Comparison of ENCODE assay signal across 15 cellular contexts in the genomic region with DNA sequence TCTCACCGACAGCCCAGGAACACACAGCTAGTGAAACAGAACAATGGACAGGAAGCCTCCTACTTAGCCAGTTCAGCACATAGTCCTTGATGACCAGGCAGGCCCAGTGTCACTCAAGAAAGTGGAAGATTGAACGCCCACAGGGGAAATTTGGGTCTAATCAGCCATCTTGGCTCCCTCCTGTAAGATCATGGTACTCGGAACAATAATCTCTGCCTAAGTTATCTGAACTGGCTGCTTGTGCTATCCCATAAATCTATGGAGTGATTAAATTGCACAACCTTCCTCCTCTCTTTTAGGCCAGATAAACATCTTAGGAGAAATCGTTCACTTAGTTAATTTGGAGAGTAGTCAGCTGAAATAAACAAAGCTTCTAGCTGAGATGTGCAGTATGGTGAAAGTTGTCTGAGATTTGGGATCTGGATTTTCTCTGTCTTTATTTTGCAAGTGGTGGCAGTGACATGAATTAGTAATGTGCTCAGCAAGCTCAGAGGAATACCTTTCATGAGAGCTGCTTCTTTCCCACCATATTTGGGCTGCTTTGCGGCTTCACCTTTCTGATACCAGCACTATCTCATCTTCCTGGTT.
DNase-seq lines count a peak whose midpoint lies in the region; ATAC-seq, FAIRE-seq and TF ChIP-seq lines count a peak whose summit lies in the region.
"Had no signal": no experiment of that assay in that cellular context is flagged by ENCODE, and none has a peak within 500 bp of the region (broad histone marks: within the 10 kb centered on the region; RNA-seq: fewer than 3 reads in every experiment).

No MANE protein-coding gene starts in this region.

- H3K27ac Mint-ChIP-seq in activated T-cell treated with anti-CD3 and anti-CD28 coated beads, Interleukin-2, amount 50 U/mL, for 24 hours = no peak overlapping the region
- H3K27ac Mint-ChIP-seq: stimulated activated naive B cell treated with anti-CD40 and anti-IgM and Interleukin-4, amounts not matched to agents 10 μg/mL and 1 μg/mL and 100 μg/mL, for 72 hours had no signal

- H3K36me3 ChIP-seq in gastroesophageal sphincter = no peaks in the 10 kb centered on the region
- H3K36me3 ChIP-seq in mucosa of descending colon (ENCODE audit: low read depth) = no peaks in the 10 kb centered on the region
- H3K36me3 ChIP-seq in thyroid gland = no peaks in the 10 kb centered on the region
- H3K36me3 ChIP-seq: BLaER1, pancreas had no signal

- FAIRE-seq in GM12892 (lab: Jason Lieb, UNC) = no peak
- FAIRE-seq: pancreas had no signal

- no peak for TF ChIP-seq POLR2A in gastroesophageal sphincter (IDR thresholded peaks at IDR 0.05)
- no peak for TF ChIP-seq POLR2A in thyroid gland (IDR thresholded peaks at IDR 0.05)
- no peak for TF ChIP-seq POLR2A in GM12892 (IDR thresholded peaks at IDR 0.05; ENCODE audit: low read depth, low read length)

- no peaks in the 10 kb centered on the region for H3K27me3 ChIP-seq in gastroesophageal sphincter
- no peaks in the 10 kb centered on the region for H3K27me3 ChIP-seq in thyroid gland
- H3K27me3 ChIP-seq: BLaER1, pancreas had no signal

- no peaks in the 10 kb centered on the region for H3K9me3 ChIP-seq in gastroesophageal sphincter
- no peaks in the 10 kb centered on the region for H3K9me3 ChIP-seq in mucosa of descending colon
- H3K9me3 ChIP-seq in thyroid gland = no peaks in the 10 kb centered on the region
- H3K9me3 ChIP-seq: BLaER1, pancreas had no signal

- peaks cover 6% of the 10 kb centered on the region for H3K27me3 Mint-ChIP-seq in activated T-cell treated with anti-CD3 and anti-CD28 coated beads, Interleukin-2, amount 50 U/mL, for 24 hours
- H3K27me3 Mint-ChIP-seq: stimulated activated naive B cell treated with anti-CD40 and anti-IgM and Interleukin-4, amounts not matched to agents 10 μg/mL and 1 μg/mL and 100 μg/mL, for 72 hours had no signal

- DNase-seq in amniotic epithelial cell (ENCODE audit: low read depth) (peak; percentile 97), mucosa of descending colon (no peak), thyroid gland (no peak), NCI-H82 (lab: John Stamatoyannopoulos, UW) (no peak), GM12892 (ENCODE audit: insufficient read length) (no peak)
- DNase-seq in activated T-cell treated with anti-CD3 and anti-CD28 coated beads, Interleukin-2, amount 50 U/mL, for 24 hours = no peak
- DNase-seq: activated CD4-positive, alpha-beta T cell treated with anti-CD3 and anti-CD28 coated beads for 48 hours; cerebellar nuclear complex; GOT3; stimulated activated CD4-positive, alpha-beta T cell treated with anti-CD3 and anti-CD28 coated beads, Interleukin-4, amount 100 ng/mL, for 24 hours; stimulated activated naive B cell treated with anti-CD40 and anti-IgM and Interleukin-4, amounts not matched to agents 10 μg/mL and 1 μg/mL and 100 μg/mL, for 72 hours had no signal

- no peaks in the 10 kb centered on the region for H3K9me3 Mint-ChIP-seq in activated T-cell treated with anti-CD3 and anti-CD28 coated beads, Interleukin-2, amount 50 U/mL, for 24 hours
- H3K9me3 Mint-ChIP-seq: stimulated activated naive B cell treated with anti-CD40 and anti-IgM and Interleukin-4, amounts not matched to agents 10 μg/mL and 1 μg/mL and 100 μg/mL, for 72 hours had no signal

- H3K4me3 Mint-ChIP-seq in activated T-cell treated with anti-CD3 and anti-CD28 coated beads, Interleukin-2, amount 50 U/mL, for 24 hours = no peak overlapping the region
- H3K4me3 Mint-ChIP-seq: stimulated activated naive B cell treated with anti-CD40 and anti-IgM and Interleukin-4, amounts not matched to agents 10 μg/mL and 1 μg/mL and 100 μg/mL, for 72 hours had no signal

- H3K4me3 ChIP-seq in gastroesophageal sphincter (no peak overlapping the region), mucosa of descending colon (no peak overlapping the region), thyroid gland (replicated peaks in 1 of 3) (no peak overlapping the region)
- H3K4me3 ChIP-seq: BLaER1, pancreas had no signal

- TF ChIP-seq CTCF in gastroesophageal sphincter (IDR thresholded peaks at IDR 0.05) (no peak), mucosa of descending colon (IDR thresholded peaks at IDR 0.05) (no peak), thyroid gland (IDR thresholded peaks at IDR 0.05) (no peak)

- no peaks in the 10 kb centered on the region for H3K36me3 Mint-ChIP-seq in activated T-cell treated with anti-CD3 and anti-CD28 coated beads, Interleukin-2, amount 50 U/mL, for 24 hours (ENCODE audit: low read depth)

- no peaks in the 10 kb centered on the region for H3K4me1 Mint-ChIP-seq in activated T-cell treated with anti-CD3 and anti-CD28 coated beads, Interleukin-2, amount 50 U/mL, for 24 hours (ENCODE audit: low read depth)

- H3K4me1 ChIP-seq in gastroesophageal sphincter = peaks cover 11 to 62% (median 16%) of the 10 kb centered on the region in 3 donors
- H3K4me1 ChIP-seq in mucosa of descending colon (ENCODE audit: low read depth) = no peaks in the 10 kb centered on the region
- peaks cover 8 to 17% of the 10 kb centered on the region in 2 donors for H3K4me1 ChIP-seq in thyroid gland
- H3K4me1 ChIP-seq: BLaER1, pancreas had no signal

- TF ChIP-seq EP300 in gastroesophageal sphincter (IDR thresholded peaks at IDR 0.05) = no peak

- peak overlapping the region; percentile 82 to 87 (median 84) for H3K27ac ChIP-seq in gastroesophageal sphincter
- H3K27ac ChIP-seq in thyroid gland = peak overlapping the region in 2 of 3 donors; percentile 10 to 15
- H3K27ac ChIP-seq: BLaER1 had no signal

- WGBS in gastroesophageal sphincter (ENCODE audit: low coverage in 1 of 2), 2 donors = 18 to 28% methylated on average over 4 to 5 of the region's 5 CpGs
- WGBS in thyroid gland, 2 donors = 58 to 65% methylated on average over 5 of the region's 5 CpGs

- peak; percentile 77 for ATAC-seq in gastroesophageal sphincter
- ATAC-seq in mucosa of descending colon = peak; percentile 28
- ATAC-seq in HG03196 (IDR thresholded peaks at IDR 0.05; ENCODE audit: unreplicated experiment) = no peak
- ATAC-seq: stimulated activated naive B cell treated with anti-CD40 and anti-IgM and Interleukin-4, amounts not matched to agents 10 μg/mL and 1 μg/mL and 100 μg/mL, for 72 hours had no signal

- intact Hi-C loops in mucosa of descending colon (cut with DNase I, micrococcal nuclease) (no loop called here), thyroid gland (cut with DNase I) (no loop called here)
